In genomic region chr18:3321133-3321812, GRCh38 we compare ENCODE assay signal across 9 cellular contexts. TPM values are rescaled to one million over a fixed set of nuclear protein-coding genes. Genes with fewer than 3 reads are reported as not detected.
DNase-seq lines count a peak whose midpoint lies in the region; ATAC-seq, FAIRE-seq and TF ChIP-seq lines count a peak whose summit lies in the region.
"Had no signal": no experiment of that assay in that cellular context is flagged by ENCODE, and none has a peak within 500 bp of the region (broad histone marks: within the 10 kb centered on the region; RNA-seq: fewer than 3 reads in every experiment).

No MANE protein-coding gene starts in this region.

- DNase-seq in H54 (ENCODE audit: insufficient read length, low spot score): peak; percentile 28
- DNase-seq in NCI-H446 (lab: John Stamatoyannopoulos, UW): peak; percentile 56 to 84
- peak; percentile 97 to 99 for DNase-seq in cardiac fibroblast (ENCODE audit: low read depth in 2 of 2)
- no peak for DNase-seq in osteoblast (ENCODE audit: insufficient read length, low spot score, missing footprints)
- no peak for DNase-seq in stimulated activated naive CD8-positive, alpha-beta T cell treated with anti-CD3 and anti-CD28 coated beads, Interleukin-15, Interleukin-2, amounts not matched to agents 100 U/mL and 50 U/mL, for 24 hours
- no peak for DNase-seq in GM13976 (ENCODE audit: low spot score)
- no peak for DNase-seq in D721Med (ENCODE audit: insufficient read length, low spot score)
- DNase-seq: left colon had no signal

- H3K27me3 ChIP-seq in osteoblast (ENCODE audit: insufficient read depth, low read length): no peaks in the 10 kb centered on the region

- no peaks in the 10 kb centered on the region for H3K9me3 ChIP-seq in osteoblast (ENCODE audit: low read depth, low read length)

- no peak overlapping the region for H2AFZ ChIP-seq in osteoblast (ENCODE audit: low read length)

- no peaks in the 10 kb centered on the region for H3K36me3 ChIP-seq in osteoblast (ENCODE audit: insufficient read depth, low read length)

- H3K27ac ChIP-seq in osteoblast (ENCODE audit: low read depth, low read length): peak overlapping the region; percentile 15

- peaks cover 17% of the 10 kb centered on the region for H3K4me1 ChIP-seq in osteoblast (ENCODE audit: insufficient read depth, low read length)

- no peaks in the 10 kb centered on the region for H3K79me2 ChIP-seq in osteoblast (ENCODE audit: insufficient read depth, low read length)

- in situ Hi-C loops in GM13976 (cut with MboI; ENCODE audit: low sequenced_read_pairs, unreplicated experiment): no loop called here

- H3K4me2 ChIP-seq in osteoblast (ENCODE audit: insufficient read depth, low read length): no peak overlapping the region

- ATAC-seq in HG02759 (IDR thresholded peaks at IDR 0.05; ENCODE audit: unreplicated experiment): no peak
- no peak for ATAC-seq in stimulated activated naive CD8-positive, alpha-beta T cell treated with anti-CD3 and anti-CD28 coated beads, Interleukin-15, Interleukin-2, amounts not matched to agents 100 U/mL and 50 U/mL, for 24 hours
- ATAC-seq: left colon had no signal

- no peak for TF ChIP-seq CTCF in cardiac fibroblast (IDR thresholded peaks at IDR 0.05; ENCODE audit: low read depth, low read length)
- no peak for TF ChIP-seq CTCF in osteoblast (IDR thresholded peaks at IDR 0.05; ENCODE audit: extremely low read depth, low read depth, low read length)
- no peak for TF ChIP-seq CTCF in GM13976 (IDR thresholded peaks at IDR 0.05; ENCODE audit: borderline replicate concordance, control extremely low read depth, extremely low read depth, insufficient read depth, missing control alignments)
- TF ChIP-seq CTCF in D721Med (IDR thresholded peaks at IDR 0.05; ENCODE audit: insufficient read depth, missing control alignments): no peak

- H3K4me3 ChIP-seq in cardiac fibroblast (replicated peaks in 1 of 2; ENCODE audit: low read depth in 2 of 2, low read length in 2 of 2) (no peak overlapping the region), osteoblast (ENCODE audit: insufficient read depth, low read length) (no peak overlapping the region)

- FAIRE-seq in H54 (lab: Jason Lieb, UNC) (peak; percentile 99), D721Med (lab: Jason Lieb, UNC) (no peak)

- H4K20me1 ChIP-seq in osteoblast (ENCODE audit: insufficient read depth, low read length): no peaks in the 10 kb centered on the region

- no peak for TF ChIP-seq POLR2A in H54 (IDR thresholded peaks at IDR 0.05; ENCODE audit: low read depth, low read length)

RNA-seq across cellular contexts. Expression of gene MYL12B, which starts 59.3 kb away (rescaled TPM):
- total RNA-seq in osteoblast: 278 and 283 TPM in 2 replicates

Comparison
In these comparisons a context has a peak if more than half of its experiments do, and no peak if none do; other contexts are left out.
1. DNase-seq: peak in H54 (single experiment), NCI-H446 (2 of 2) and cardiac fibroblast (2 of 2); none in osteoblast (single experiment), stimulated activated naive CD8-positive, alpha-beta T cell treated with anti-CD3 and anti-CD28 coated beads, Interleukin-15, Interleukin-2, amounts not matched to agents 100 U/mL and 50 U/mL, for 24 hours (single experiment), GM13976 (single experiment) and D721Med (single experiment).